In the genomic region with DNA sequence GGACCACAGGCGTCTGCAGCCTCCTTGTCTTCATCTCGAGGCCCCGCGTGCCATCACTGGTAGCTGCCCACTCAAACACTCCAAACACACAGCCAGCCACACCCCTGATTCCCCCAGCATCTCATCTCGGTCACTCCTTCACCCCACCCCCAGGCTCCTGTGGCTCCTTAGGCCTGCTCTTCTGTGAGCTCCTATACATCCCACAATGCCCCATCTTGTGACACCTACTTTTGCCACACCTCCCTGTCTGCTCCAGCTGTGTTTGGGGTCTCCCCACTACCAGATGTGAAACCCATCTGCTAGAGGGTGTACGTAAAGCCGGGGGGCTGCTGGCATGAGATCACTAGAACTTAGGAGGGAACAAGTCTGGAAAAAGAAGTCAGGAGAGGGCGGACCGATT, we compare ENCODE assay signal across 25 cellular contexts. TPM values are rescaled to one million over a fixed set of nuclear protein-coding genes. Genes with fewer than 3 reads are reported as not detected.
DNase-seq lines count a peak whose midpoint lies in the region; ATAC-seq, FAIRE-seq and TF ChIP-seq lines count a peak whose summit lies in the region.
"Had no signal": no experiment of that assay in that cellular context is flagged by ENCODE, and none has a peak within 500 bp of the region (broad histone marks: within the 10 kb centered on the region; RNA-seq: fewer than 3 reads in every experiment).

No MANE protein-coding gene starts in this region.

- H3K36me3 ChIP-seq in left ventricle myocardium inferior (peaks cover 43% of the 10 kb centered on the region), astrocyte (ENCODE audit: insufficient read depth, low read length) (no peaks in the 10 kb centered on the region)

- H3K4me3 ChIP-seq in left ventricle myocardium inferior (no peak overlapping the region), astrocyte (ENCODE audit: insufficient read depth, low read depth, low read length) (no peak overlapping the region)
- H3K4me3 ChIP-seq: Peyer's patch, SJCRH30, tibial artery had no signal

- ATAC-seq in GM19035 (IDR thresholded peaks at IDR 0.05; ENCODE audit: unreplicated experiment): no peak
- no peak for ATAC-seq in HG03095 (IDR thresholded peaks at IDR 0.05; ENCODE audit: unreplicated experiment)
- ATAC-seq: activated CD8-positive, alpha-beta T cell treated with anti-CD3 and anti-CD28 coated beads, Interleukin-2, amount 10 ng/mL, durations not matched to agents 7 days and 5 days had no signal

- H3K36me3 Mint-ChIP-seq in astrocyte (ENCODE audit: low read depth, unreplicated experiment) (peaks cover 5% of the 10 kb centered on the region), neural crest cell (ENCODE audit: low read depth) (no peaks in the 10 kb centered on the region)

- no peak overlapping the region for H3K9ac ChIP-seq in astrocyte (ENCODE audit: low read length)

- peaks cover 84% of the 10 kb centered on the region for H4K20me1 ChIP-seq in astrocyte (ENCODE audit: insufficient read depth, low read length)

- H3K27ac ChIP-seq in left ventricle myocardium inferior (replicated peaks) (peak overlapping the region; percentile 73), astrocyte (ENCODE audit: low read depth, low read length) (no peak overlapping the region)
- H3K27ac ChIP-seq: brain microvascular endothelial cell, Peyer's patch, SJCRH30 had no signal

- no peak for TF ChIP-seq CTCF in left ventricle myocardium inferior (IDR thresholded peaks at IDR 0.05; ENCODE audit: borderline replicate concordance)
- no peak for TF ChIP-seq CTCF in astrocyte (IDR thresholded peaks at IDR 0.05; ENCODE audit: insufficient read depth, low read depth, low read length)
- TF ChIP-seq CTCF in neural crest cell (conservative IDR thresholded peaks at IDR 0.05): no peak

- no peak for DNase-seq in left ventricle myocardium inferior
- DNase-seq in cardiac septum (ENCODE audit: low spot score): no peak
- DNase-seq in astrocyte (ENCODE audit: low read depth): no peak
- no peak for DNase-seq in neural crest cell (ENCODE audit: low read depth, low spot score)
- DNase-seq in mesenteric fat pad (ENCODE audit: low spot score): no peak
- no peak for DNase-seq in hypothalamus (lab: John Stamatoyannopoulos, UW)
- DNase-seq: activated CD4-positive, alpha-beta T cell treated with anti-CD3 and anti-CD28 coated beads for 1 hour; activated CD8-positive, alpha-beta T cell treated with anti-CD3 and anti-CD28 coated beads, Interleukin-2, amount 10 ng/mL, durations not matched to agents 7 days and 5 days; activated gamma-delta T cell; brain microvascular endothelial cell; Caco-2; DMS79 treated with DMSO at 0.1 percent for 48 hours; H7; islet precursor cell; KBM-7; MM.1S; NCI-H2029 treated with DMSO at 0.1 percent for 48 hours; NCI-H2227 treated with DMSO at 0.1 percent for 48 hours; Peyer's patch; SJCRH30 had no signal

- H3K4me3 Mint-ChIP-seq in astrocyte (ENCODE audit: unreplicated experiment) (no peak overlapping the region), neural crest cell (peak overlapping the region; percentile 77)
- H3K4me3 Mint-ChIP-seq: activated CD8-positive, alpha-beta T cell treated with anti-CD3 and anti-CD28 coated beads, Interleukin-2, amount 10 ng/mL, durations not matched to agents 7 days and 5 days; B cell; stimulated activated naive CD8-positive, alpha-beta T cell treated with anti-CD3 and anti-CD28 coated beads, Interleukin-15, Interleukin-2, amounts not matched to agents 100 ng/mL and 50 ng/mL, for 24 hours had no signal

- H3K4me2 ChIP-seq in astrocyte (ENCODE audit: low read length): no peak overlapping the region

- H3K4me1 ChIP-seq in left ventricle myocardium inferior (peaks cover 89% of the 10 kb centered on the region), astrocyte (ENCODE audit: insufficient read depth, low read length) (peaks cover 17% of the 10 kb centered on the region)

- no peaks in the 10 kb centered on the region for H3K9me3 Mint-ChIP-seq in astrocyte (ENCODE audit: unreplicated experiment)
- H3K9me3 Mint-ChIP-seq in neural crest cell: no peaks in the 10 kb centered on the region
- H3K9me3 Mint-ChIP-seq: stimulated activated naive CD8-positive, alpha-beta T cell treated with anti-CD3 and anti-CD28 coated beads, Interleukin-15, Interleukin-2, amounts not matched to agents 100 ng/mL and 50 ng/mL, for 24 hours had no signal

- H3K9me3 ChIP-seq in left ventricle myocardium inferior (replicated peaks): no peaks in the 10 kb centered on the region
- no peaks in the 10 kb centered on the region for H3K9me3 ChIP-seq in astrocyte (ENCODE audit: insufficient read depth, low read depth, low read length)
- H3K9me3 ChIP-seq: Caco-2, Peyer's patch, SJCRH30, tibial artery had no signal

- H3K27ac Mint-ChIP-seq in astrocyte (ENCODE audit: unreplicated experiment) (peak overlapping the region; percentile 18), neural crest cell (ENCODE audit: unreplicated experiment) (no peak overlapping the region)
- H3K27ac Mint-ChIP-seq: activated CD8-positive, alpha-beta T cell treated with anti-CD3 and anti-CD28 coated beads, Interleukin-2, amount 10 ng/mL, durations not matched to agents 7 days and 5 days; B cell; stimulated activated naive CD8-positive, alpha-beta T cell treated with anti-CD3 and anti-CD28 coated beads, Interleukin-15, Interleukin-2, amounts not matched to agents 100 ng/mL and 50 ng/mL, for 24 hours had no signal

- H3K27me3 ChIP-seq in left ventricle myocardium inferior (ENCODE audit: low read depth): no peaks in the 10 kb centered on the region
- no peaks in the 10 kb centered on the region for H3K27me3 ChIP-seq in astrocyte (ENCODE audit: insufficient read depth, low read length)
- H3K27me3 ChIP-seq: brain microvascular endothelial cell, Peyer's patch, SJCRH30, tibial artery had no signal

- peaks cover 87% of the 10 kb centered on the region for H3K79me2 ChIP-seq in astrocyte (ENCODE audit: insufficient read depth, low read length)

- H3K27me3 Mint-ChIP-seq in astrocyte (ENCODE audit: low read depth, unreplicated experiment) (no peaks in the 10 kb centered on the region), neural crest cell (ENCODE audit: low read depth) (peaks cover 5% of the 10 kb centered on the region)
- H3K27me3 Mint-ChIP-seq: B cell; stimulated activated naive CD8-positive, alpha-beta T cell treated with anti-CD3 and anti-CD28 coated beads, Interleukin-15, Interleukin-2, amounts not matched to agents 100 ng/mL and 50 ng/mL, for 24 hours had no signal

- H2AFZ ChIP-seq in astrocyte (ENCODE audit: low read depth, low read length): no peak overlapping the region

- no peak for FAIRE-seq in astrocyte (lab: Jason Lieb, UNC)

- H3K4me1 Mint-ChIP-seq in astrocyte (ENCODE audit: low read depth, unreplicated experiment) (peaks cover 13% of the 10 kb centered on the region), neural crest cell (peaks cover 26% of the 10 kb centered on the region)

- intact Hi-C loops in left ventricle myocardium inferior (cut with micrococcal nuclease): no loop called here
- intact Hi-C loops in cardiac septum (cut with DNase I): no loop called here

RNA-seq across cellular contexts. Expression of gene AKT1, which starts 4.1 kb away (rescaled TPM):
- 144 TPM for total RNA-seq in left ventricle myocardium inferior
- total RNA-seq in cardiac septum: 172 TPM
- total RNA-seq in astrocyte: 148 and 155 TPM in 2 replicates
- total RNA-seq in neural crest cell: 179 and 191 TPM in 2 replicates
- 170 TPM for total RNA-seq in mesenteric fat pad

RNA-seq across cellular contexts. Expression of gene ZBTB42, which starts 9.5 kb away (rescaled TPM):
- total RNA-seq in left ventricle myocardium inferior: 5.7 TPM
- 8.6 TPM for total RNA-seq in cardiac septum
- 6.6 and 6.9 TPM in 2 replicates for total RNA-seq in astrocyte
- total RNA-seq in neural crest cell: 2.2 and 2.7 TPM in 2 replicates
- 5.9 TPM for total RNA-seq in mesenteric fat pad

RNA-seq across cellular contexts. Expression of gene SIVA1, which starts 38.5 kb away (rescaled TPM):
- total RNA-seq in left ventricle myocardium inferior (55.6 TPM), cardiac septum (50.9 TPM), astrocyte (46.4 and 51.0 TPM in 2 replicates), neural crest cell (109 and 121 TPM in 2 replicates), mesenteric fat pad (60.0 TPM)
